Comparison of ENCODE assay signal across 29 cellular contexts in genomic region chr4:328729-329128, GRCh38. TPM values are rescaled to one million over a fixed set of nuclear protein-coding genes. Genes with fewer than 3 reads are reported as not detected.
"Had no signal": no experiment of that assay in that cellular context is flagged by ENCODE, and none has a peak within 500 bp of the region (broad histone marks: within the 10 kb centered on the region; RNA-seq: fewer than 3 reads in every experiment).

No MANE protein-coding gene starts in this region.

- H3K27ac ChIP-seq: body of pancreas, cardiac muscle cell, coronary artery, dorsolateral prefrontal cortex, heart left ventricle had no signal

- H3K4me3 ChIP-seq: body of pancreas, cardiac muscle cell, coronary artery, dorsolateral prefrontal cortex, heart left ventricle had no signal

- ATAC-seq: activated CD8-positive, alpha-beta T cell treated with anti-CD3 and anti-CD28 coated beads for 36 hours; activated T-cell treated with anti-CD3 and anti-CD28 coated beads, Interleukin-2, amount 50 U/mL, for 4 hours; activated T-helper 17 cell treated with anti-CD3 and anti-CD28 coated beads, Interleukin-2, amount 50 U/mL, for 72 hours; body of pancreas; esophagus mucosa; heart left ventricle had no signal

- H3K27me3 ChIP-seq: body of pancreas, cardiac muscle cell, dorsolateral prefrontal cortex, heart left ventricle had no signal

- H3K9me3 ChIP-seq: body of pancreas had no signal

- H3K4me3 Mint-ChIP-seq: activated CD4-positive, alpha-beta T cell treated with anti-CD3 and anti-CD28 coated beads, Interleukin-2, amount 10 ng/mL, durations not matched to agents 7 days and 5 days; activated CD8-positive, alpha-beta T cell treated with anti-CD3 and anti-CD28 coated beads for 36 hours; activated naive CD8-positive, alpha-beta T cell; activated T-cell treated with anti-CD3 and anti-CD28 coated beads, Interleukin-2, amount 50 U/mL, for 4 hours; activated T-helper 17 cell treated with anti-CD3 and anti-CD28 coated beads, Interleukin-2, amount 50 U/mL, for 72 hours; central memory CD8-positive, alpha-beta T cell; dendritic cell treated with granulocyte-macrophage colony-stimulating factor and Interleukin-4, amounts not matched to agents 40 ng/mL and 50 ng/mL, for 4 days; endodermal cell had no signal

- H3K27me3 Mint-ChIP-seq: activated CD4-positive, alpha-beta T cell treated with anti-CD3 and anti-CD28 coated beads, Interleukin-2, amount 10 ng/mL, durations not matched to agents 7 days and 5 days; activated CD8-positive, alpha-beta T cell treated with anti-CD3 and anti-CD28 coated beads for 36 hours; activated naive CD8-positive, alpha-beta T cell; activated T-helper 17 cell treated with anti-CD3 and anti-CD28 coated beads, Interleukin-2, amount 50 U/mL, for 72 hours; central memory CD8-positive, alpha-beta T cell; dendritic cell treated with granulocyte-macrophage colony-stimulating factor and Interleukin-4, amounts not matched to agents 40 ng/mL and 50 ng/mL, for 4 days had no signal

- H3K36me3 ChIP-seq: cardiac muscle cell, heart left ventricle had no signal

- H3K27ac Mint-ChIP-seq: activated CD4-positive, alpha-beta T cell treated with anti-CD3 and anti-CD28 coated beads, Interleukin-2, amount 10 ng/mL, durations not matched to agents 7 days and 5 days; activated CD8-positive, alpha-beta T cell treated with anti-CD3 and anti-CD28 coated beads for 36 hours; activated naive CD8-positive, alpha-beta T cell; activated T-helper 17 cell treated with anti-CD3 and anti-CD28 coated beads, Interleukin-2, amount 50 U/mL, for 72 hours; dendritic cell treated with granulocyte-macrophage colony-stimulating factor and Interleukin-4, amounts not matched to agents 40 ng/mL and 50 ng/mL, for 4 days; endodermal cell had no signal

- H3K4me1 Mint-ChIP-seq: activated CD4-positive, alpha-beta T cell treated with anti-CD3 and anti-CD28 coated beads, Interleukin-2, amount 10 ng/mL, durations not matched to agents 7 days and 5 days; activated T-helper 17 cell treated with anti-CD3 and anti-CD28 coated beads, Interleukin-2, amount 50 U/mL, for 72 hours; central memory CD8-positive, alpha-beta T cell; endodermal cell had no signal

- H3K4me1 ChIP-seq: body of pancreas, heart left ventricle had no signal

- DNase-seq: activated CD4-positive, alpha-beta T cell treated with anti-CD3 and anti-CD28 coated beads for 1 hour; activated CD4-positive, alpha-beta T cell treated with anti-CD3 and anti-CD28 coated beads for 4 hours; activated CD4-positive, alpha-beta T cell treated with anti-CD3 and anti-CD28 coated beads, Interleukin-2, amount 10 ng/mL, durations not matched to agents 7 days and 5 days; activated CD4-positive, alpha-beta T cell treated with anti-CD3 and anti-CD28 coated beads, Interleukin-2, amount 50 U/mL, for 4 hours; activated CD8-positive, alpha-beta memory T cell treated with anti-CD3 and anti-CD28 coated beads for 24 hours; activated CD8-positive, alpha-beta T cell treated with anti-CD3 and anti-CD28 coated beads for 36 hours; activated effector memory CD4-positive, alpha-beta T cell treated with Interleukin-2 at 50 U/mL for 16 hours; activated gamma-delta T cell treated with Interleukin-2 at 50 U/mL for 16 hours; activated naive CD4-positive, alpha-beta T cell treated with anti-CD3 and anti-CD28 coated beads, Interleukin-2, amount 50 U/mL, for 16 hours; activated naive CD4-positive, alpha-beta T cell treated with Interleukin-2 at 50 U/mL for 16 hours; activated T-cell treated with anti-CD3 and anti-CD28 coated beads, Interleukin-2, amount 50 U/mL, for 4 hours; amniotic stem cell; aorta; body of pancreas; dorsolateral prefrontal cortex; effector memory CD4-positive, alpha-beta T cell; endodermal cell; foreskin fibroblast; glutamatergic neuron; heart left ventricle; T-helper 2 cell had no signal

RNA-seq across cellular contexts. Expression of gene ZNF732, which starts 23.5 kb away (rescaled TPM):
- total RNA-seq: activated CD4-positive, alpha-beta T cell treated with anti-CD3 and anti-CD28 coated beads, Interleukin-2, amount 10 ng/mL, durations not matched to agents 7 days and 5 days; activated CD8-positive, alpha-beta T cell treated with anti-CD3 and anti-CD28 coated beads for 36 hours; activated T-cell treated with anti-CD3 and anti-CD28 coated beads, Interleukin-2, amount 50 U/mL, for 4 hours; activated T-helper 17 cell treated with anti-CD3 and anti-CD28 coated beads, Interleukin-2, amount 50 U/mL, for 72 hours; body of pancreas; T-helper 1 cell treated with Interleukin-12 subunit alpha and Interleukin-12 subunit beta and Interleukin-4 antibody, amounts not matched to agents 30 ng/mL and 1 ng/mL, for 36 hours had no signal
